In the genomic region with DNA sequence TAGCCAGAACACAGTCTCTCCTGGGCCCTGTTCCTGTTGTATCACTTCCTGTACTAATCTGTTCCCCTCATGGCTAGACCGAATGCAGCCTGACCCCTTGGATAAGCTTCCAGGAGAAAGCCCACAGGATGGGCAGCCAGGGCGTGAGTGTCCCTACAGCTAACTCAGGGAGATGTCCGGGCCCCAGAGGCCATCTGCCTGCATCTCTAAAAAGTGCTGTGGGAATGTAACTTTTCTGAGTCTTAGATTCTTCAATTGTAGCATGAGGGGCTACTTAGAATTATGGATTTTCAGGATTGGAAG, we compare ENCODE assay signal across 9 cellular contexts. TPM values are rescaled to one million over a fixed set of nuclear protein-coding genes. Genes with fewer than 3 reads are reported as not detected.
DNase-seq lines count a peak whose midpoint lies in the region; ATAC-seq and TF ChIP-seq lines count a peak whose summit lies in the region.
"Had no signal": no experiment of that assay in that cellular context is flagged by ENCODE, and none has a peak within 500 bp of the region (broad histone marks: within the 10 kb centered on the region; RNA-seq: fewer than 3 reads in every experiment).

No MANE protein-coding gene starts in this region.

- H3K27ac ChIP-seq in mesenchymal stem cell (ENCODE audit: low read length, poor library complexity, severe bottlenecking): peak overlapping the region; percentile 97
- peak overlapping the region; percentile 90 to 96 for H3K27ac ChIP-seq in testis

- H3K4me3 Mint-ChIP-seq in MCF 10A (ENCODE audit: unreplicated experiment): peak overlapping the region; percentile 16

- H3K4me1 ChIP-seq in mesenchymal stem cell (ENCODE audit: control insufficient read depth, insufficient read depth, low read depth, low read length): peaks cover 63% of the 10 kb centered on the region
- H3K4me1 ChIP-seq in testis: peaks cover 88% of the 10 kb centered on the region

- H2BK15ac ChIP-seq in mesenchymal stem cell (ENCODE audit: low read depth, poor library complexity, severe bottlenecking): no peak overlapping the region

- intact Hi-C loops in MCF 10A (cut with micrococcal nuclease): no loop called here
- intact Hi-C loops in testis (cut with DNase I; ENCODE audit: low total_unique reads): no loop called here
- intact Hi-C loops in left colon (cut with DNase I, micrococcal nuclease): no loop called here

- H3K79me1 ChIP-seq in mesenchymal stem cell (replicated peaks; ENCODE audit: low read length, poor library complexity, severe bottlenecking): no peaks in the 10 kb centered on the region

- peak overlapping the region; percentile 95 to 96 for H3K4ac ChIP-seq in mesenchymal stem cell (ENCODE audit: low read depth in 1 of 2, low read length in 2 of 2)

- DNase-seq in LHCN-M2 (ENCODE audit: low read depth) (peak; percentile 56), MCF 10A (ENCODE audit: unreplicated experiment) (no peak), mesenchymal stem cell (peak; percentile 43), testis (no peak), middle frontal gyrus (ENCODE audit: extremely low spot score, low spot score) (no peak), NAMALWA (ENCODE audit: low spot score) (no peak), left colon (no peak)
- DNase-seq: activated CD4-positive, CD25-positive, alpha-beta regulatory T cell treated with anti-CD3 and anti-CD28 coated beads, Interleukin-2, amount 50 U/mL, for 72 hours had no signal

- CTCF ChIA-PET in MCF 10A (lab: Yijun Ruan, JAX): interaction anchor here (0.6 to 3.1 kb wide), 6 partner anchors 12 to 111 kb away, joined by 3 to 25 read pairs (median 4); no protein-coding TSS in a partner anchor

- H3K4me3 ChIP-seq in mesenchymal stem cell (ENCODE audit: insufficient read depth in 1 of 2, low read depth in 1 of 2, low read length in 2 of 2): peak overlapping the region in 1 of 2 experiments; percentile 59
- H3K4me3 ChIP-seq in testis: no peak overlapping the region

- peak overlapping the region; percentile 93 for H2AK5ac ChIP-seq in mesenchymal stem cell (ENCODE audit: low read length, severe bottlenecking)

- peak overlapping the region; percentile 66 for H2BK5ac ChIP-seq in mesenchymal stem cell (ENCODE audit: low read depth, low read length, poor library complexity, severe bottlenecking)

- H3K27me3 ChIP-seq in mesenchymal stem cell (ENCODE audit: control insufficient read depth in 1 of 2, insufficient read depth in 1 of 2, low read length in 2 of 2): no peaks in the 10 kb centered on the region
- H3K27me3 ChIP-seq in testis: no peaks in the 10 kb centered on the region

- POLR2A ChIA-PET in MCF 10A (lab: Yijun Ruan, JAX): interaction anchor here (0.6 to 30.1 kb wide), 11 partner anchors 13 to 681 kb away, joined by 3 to 2994 read pairs (median 33); partner anchors contain the start of genes FAM89B, FRMD8, MALAT1 and NEAT1

- no peaks in the 10 kb centered on the region for H3K9me3 ChIP-seq in mesenchymal stem cell (ENCODE audit: control insufficient read depth, low read length)
- no peaks in the 10 kb centered on the region for H3K9me3 ChIP-seq in testis

- WGBS in mesenchymal stem cell: 50% methylated on average over 3 of the region's 3 CpGs
- 62 to 86% methylated on average over 1 to 3 of the region's 3 CpGs for WGBS in testis, 2 donors

- H3K36me3 ChIP-seq in mesenchymal stem cell (ENCODE audit: control insufficient read depth in 1 of 2, insufficient read depth in 2 of 2, low read depth in 1 of 2, low read length in 2 of 2) (no peaks in the 10 kb centered on the region), testis (ENCODE audit: low read depth, missing control alignments) (no peaks in the 10 kb centered on the region)

- H3K4me1 Mint-ChIP-seq in MCF 10A (ENCODE audit: insufficient read depth, unreplicated experiment): peaks cover 48% of the 10 kb centered on the region

- no peaks in the 10 kb centered on the region for H3K9me3 Mint-ChIP-seq in MCF 10A (ENCODE audit: unreplicated experiment)

- H2BK12ac ChIP-seq in mesenchymal stem cell (ENCODE audit: low read length in 2 of 2): peak overlapping the region; percentile 92 to 100

- H3K23ac ChIP-seq in mesenchymal stem cell (ENCODE audit: low read length in 2 of 2): peak overlapping the region in 1 of 2 experiments; percentile 23

- TF ChIP-seq CTCF in MCF 10A (IDR thresholded peaks at IDR 0.05; ENCODE audit: unreplicated experiment) (no peak), testis (IDR thresholded peaks at IDR 0.05) (no peak)

- peak overlapping the region; percentile 30 for H4K91ac ChIP-seq in mesenchymal stem cell (ENCODE audit: low read length)

- no peak for ATAC-seq in GM21447 (IDR thresholded peaks at IDR 0.05; ENCODE audit: unreplicated experiment)
- no peak for ATAC-seq in left colon

- peak overlapping the region; percentile 96 for H3K27ac Mint-ChIP-seq in MCF 10A (ENCODE audit: low read depth, unreplicated experiment)

- H3K14ac ChIP-seq in mesenchymal stem cell (ENCODE audit: low read length in 2 of 2): peak overlapping the region in 1 of 2 experiments; percentile 93

- no peaks in the 10 kb centered on the region for H3K27me3 Mint-ChIP-seq in MCF 10A (ENCODE audit: insufficient read depth, unreplicated experiment)

- no TSS peak for BruUV-seq in MCF 10A (replicated peaks; lab: Mats Ljungman, UMichigan)

- H4K8ac ChIP-seq in mesenchymal stem cell (ENCODE audit: low read length): no peak overlapping the region

- TF ChIP-seq POLR2A in testis (IDR thresholded peaks at IDR 0.05): no peak

- H2BK120ac ChIP-seq in mesenchymal stem cell (ENCODE audit: low read depth, low read length): peak overlapping the region; percentile 52

- H3K4me2 ChIP-seq in mesenchymal stem cell (ENCODE audit: low read length, poor library complexity, severe bottlenecking): no peak overlapping the region

- peak overlapping the region; percentile 86 to 90 for H3K18ac ChIP-seq in mesenchymal stem cell (ENCODE audit: low read depth in 1 of 2, low read length in 2 of 2)

- no peak overlapping the region for H2AFZ ChIP-seq in mesenchymal stem cell (ENCODE audit: low read depth, low read length)

- peak overlapping the region; percentile 98 for H3K9ac ChIP-seq in mesenchymal stem cell (ENCODE audit: low read length)

- peaks cover 8% of the 10 kb centered on the region for H3K36me3 Mint-ChIP-seq in MCF 10A (ENCODE audit: insufficient read depth, unreplicated experiment)

RNA-seq across cellular contexts. Expression of gene MALAT1, which starts 7.7 kb away (rescaled TPM):
- total RNA-seq in LHCN-M2 (2014; rRNA removed) (1,575 and 2,461 TPM in 2 replicates), MCF 10A (2022) (10,851 and 12,068 TPM in 2 replicates), testis (1,000 to 10,000 TPM; 8,109 to 9,314 TPM), left colon (1,000 to 10,000 TPM; 7,483 to 9,013 TPM)
- 343 TPM for polyA plus RNA-seq in LHCN-M2 (2012)
- 972 TPM for polyA plus RNA-seq in mesenchymal stem cell (2013, experiment 1 of 2)
- polyA plus RNA-seq in mesenchymal stem cell (2013, experiment 2 of 2): 756 TPM
- polyA plus RNA-seq in testis (ENCODE audit: insufficient read depth, low read depth, low replicate concordance): 26.7 TPM

RNA-seq across cellular contexts. Expression of gene SCYL1, which starts 33.8 kb away (rescaled TPM):
- total RNA-seq in LHCN-M2 (2014; rRNA removed) (104 and 113 TPM in 2 replicates), MCF 10A (2022) (70.9 and 75.5 TPM in 2 replicates), testis (100 to 1,000 TPM; 131 to 160 TPM), left colon (10 to 100 TPM; 58.4 to 70.8 TPM)
- 81.2 TPM for polyA plus RNA-seq in LHCN-M2 (2012)
- 114 TPM for polyA plus RNA-seq in mesenchymal stem cell (2013, experiment 1 of 2)
- polyA plus RNA-seq in mesenchymal stem cell (2013, experiment 2 of 2): 115 TPM
- 127 TPM for polyA plus RNA-seq in testis (ENCODE audit: insufficient read depth, low read depth, low replicate concordance)

Comparison
In these comparisons a context has a peak if more than half of its experiments do, and no peak if none do; other contexts are left out.
1. DNase-seq: peak in LHCN-M2 (single experiment) and mesenchymal stem cell (single experiment); none in MCF 10A (single experiment), testis (single experiment), middle frontal gyrus (single experiment), NAMALWA (single experiment) and left colon (0 of 2).